ENCODE assay signal across 1 cellular context in the genomic region with DNA sequence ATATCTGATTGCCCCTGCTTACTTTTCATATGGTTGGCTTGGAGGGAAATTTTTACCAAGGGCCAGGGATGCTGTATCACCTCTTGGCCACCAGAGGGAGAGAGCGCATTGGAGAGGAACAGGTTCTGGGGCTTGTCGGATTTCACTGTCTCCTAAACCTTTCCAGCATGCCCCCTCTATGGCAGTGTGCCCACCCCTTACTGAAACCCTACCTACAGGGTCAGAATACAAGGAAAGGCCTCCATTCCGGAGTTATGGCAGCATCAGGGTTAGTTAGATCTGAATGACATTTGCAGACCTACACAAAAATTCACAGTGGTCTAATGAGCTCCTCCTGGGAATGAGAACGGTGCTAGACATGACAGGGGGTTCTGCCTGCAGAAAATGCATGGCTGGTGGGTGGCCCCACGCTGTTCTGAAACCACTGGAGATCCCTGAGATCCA.
TF ChIP-seq lines count a peak whose summit lies in the region.

No MANE protein-coding gene starts in this region.

TF ChIP-seq in GM23338, 12 proteins besides CTCF, POLR2A, EP300 and RAD21 (continued from another document):
- TF ChIP-seq REST (IDR thresholded peaks at IDR 0.05; ENCODE audit: unreplicated experiment) (no peak), EZH2 (IDR thresholded peaks at IDR 0.05; ENCODE audit: low read depth, unreplicated experiment) (no peak), ETS1 (IDR thresholded peaks at IDR 0.05) (no peak), JUNB (IDR thresholded peaks at IDR 0.05; ENCODE audit: unreplicated experiment) (no peak), EZH2phosphoT487 (IDR thresholded peaks at IDR 0.05; ENCODE audit: unreplicated experiment) (no peak), ZNF114 (CRISPR knock-in tag; IDR thresholded peaks at IDR 0.05) (no peak), POLR2AphosphoS5 (IDR thresholded peaks at IDR 0.05; ENCODE audit: low read depth) (no peak), STAT1 (IDR thresholded peaks at IDR 0.05; ENCODE audit: unreplicated experiment) (no peak)
